7 cellular contexts compared by ENCODE assay signal in genomic region chr3:53642211-53642610, GRCh38.
"Had no signal": no experiment of that assay in that cellular context is flagged by ENCODE, and none has a peak within 500 bp of the region (broad histone marks: within the 10 kb centered on the region; RNA-seq: fewer than 3 reads in every experiment).

No MANE protein-coding gene starts in this region.

- H3K9ac ChIP-seq: GM23248 had no signal

- H3K27ac ChIP-seq: GM23248 had no signal

- DNase-seq: GM23248, GOT3, H7, HFFc6, KBM-7 had no signal

- H3K36me3 ChIP-seq: HAP-1 had no signal

- H2AFZ ChIP-seq: GM23248 had no signal

- H3K4me1 ChIP-seq: HAP-1 had no signal

- H3K4me3 ChIP-seq: GM23248, HAP-1 had no signal

- ATAC-seq: HCT116 had no signal

- H3K9me3 ChIP-seq: HAP-1 had no signal
